In genomic region chr6:134317471-134318131, GRCh38 we compare ENCODE assay signal across 8 cellular contexts. TPM values are rescaled to one million over a fixed set of nuclear protein-coding genes. Genes with fewer than 3 reads are reported as not detected.
DNase-seq lines count a peak whose midpoint lies in the region; ATAC-seq lines count a peak whose summit lies in the region.

SGK1 (minus strand) TSS chr6:134318112; CDS start chr6:134317460, 652 bp downstream.

- peak; percentile 14 for DNase-seq in NCI-H774 (lab: John Stamatoyannopoulos, UW)
- DNase-seq in amniotic epithelial cell (ENCODE audit: low read depth), result peak; percentile 81
- no peak for DNase-seq in cardiac septum (ENCODE audit: low spot score)
- DNase-seq in occipital lobe (lab: John Stamatoyannopoulos, UW), result peak; percentile 58
- no peak for DNase-seq in SHP77 treated with DMSO at 0.1 percent for 48 hours (lab: John Stamatoyannopoulos, UW)

- intact Hi-C loops in cardiac septum (cut with DNase I), result no loop called here

- peak; percentile 56 for ATAC-seq in GM19438 (IDR thresholded peaks at IDR 0.05; ENCODE audit: low read depth, unreplicated experiment)
- ATAC-seq in GM18873 (IDR thresholded peaks at IDR 0.05; ENCODE audit: low FRiP score, unreplicated experiment), result no peak
- no peak for ATAC-seq in HG02852 (IDR thresholded peaks at IDR 0.05; ENCODE audit: unreplicated experiment)

RNA-seq across cellular contexts. Expression of gene SGK1, which starts in this region (rescaled TPM):
- total RNA-seq in cardiac septum (79.2 TPM), occipital lobe (75.5 TPM)

Comparison
In these comparisons a context has a peak if more than half of its experiments do, and no peak if none do; other contexts are left out.
1. DNase-seq: peak in NCI-H774 (single experiment), amniotic epithelial cell (single experiment) and occipital lobe (single experiment); none in cardiac septum (single experiment) and SHP77 treated with DMSO at 0.1 percent for 48 hours (single experiment).